8 cellular contexts compared by ENCODE assay signal in the genomic region with DNA sequence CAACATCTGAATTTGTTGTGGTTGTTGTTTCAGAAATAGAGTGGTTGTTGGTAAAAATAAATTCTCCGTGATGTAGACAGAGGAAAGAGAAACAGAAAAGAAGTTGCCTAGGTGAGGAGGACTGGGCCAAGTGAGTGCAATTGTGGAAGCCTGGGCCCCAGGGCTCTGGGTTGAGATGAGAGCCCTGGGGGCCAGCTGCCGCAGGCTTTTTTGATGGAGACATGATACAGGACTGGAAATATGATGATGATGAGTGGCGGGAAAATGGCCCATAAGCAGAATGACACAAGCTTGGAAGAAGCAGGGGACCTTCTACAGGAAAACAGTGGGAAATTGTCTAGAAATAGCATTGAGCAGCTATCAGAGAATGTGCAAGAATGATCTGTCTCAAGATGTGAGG.
"Had no signal": no experiment of that assay in that cellular context is flagged by ENCODE, and none has a peak within 500 bp of the region (broad histone marks: within the 10 kb centered on the region; RNA-seq: fewer than 3 reads in every experiment).

No MANE protein-coding gene starts in this region.

- H3K27ac ChIP-seq: GM23248, HL-60 had no signal

- H3K4me1 Mint-ChIP-seq: IgD-negative memory B cell had no signal

- H3K9ac ChIP-seq: GM23248 had no signal

- H3K36me3 Mint-ChIP-seq: IgD-negative memory B cell had no signal

- H3K36me3 ChIP-seq: HAP-1 had no signal

- DNase-seq: GM23248, GOT3, H7, HFFc6, KBM-7 had no signal

- H3K27ac Mint-ChIP-seq: HFFc6, IgD-negative memory B cell had no signal

- H3K4me3 ChIP-seq: GM23248, HAP-1 had no signal

- H3K4me1 ChIP-seq: HAP-1 had no signal

- H3K27me3 Mint-ChIP-seq: IgD-negative memory B cell had no signal

- H3K9me3 ChIP-seq: HAP-1 had no signal

- H3K4me3 Mint-ChIP-seq: HFFc6, IgD-negative memory B cell had no signal

- H2AFZ ChIP-seq: GM23248 had no signal
